ENCODE assay signal across 25 cellular contexts in genomic region chr19:49654581-49654980, GRCh38. TPM values are rescaled to one million over a fixed set of nuclear protein-coding genes. Genes with fewer than 3 reads are reported as not detected.
"Had no signal": no experiment of that assay in that cellular context is flagged by ENCODE, and none has a peak within 500 bp of the region (broad histone marks: within the 10 kb centered on the region; RNA-seq: fewer than 3 reads in every experiment).

No MANE protein-coding gene starts in this region.

- H2AFZ ChIP-seq: parathyroid adenoma had no signal

- H3K27me3 Mint-ChIP-seq: dendritic cell treated with granulocyte-macrophage colony-stimulating factor and Interleukin-4, amounts not matched to agents 40 ng/mL and 50 ng/mL, for 4 days; naive B cell; progenitor cell of endocrine pancreas; stimulated activated naive CD8-positive, alpha-beta T cell treated with anti-CD3 and anti-CD28 coated beads, Interleukin-15, amount 100 ng/mL, for 72 hours had no signal

- H3K9me3 ChIP-seq: esophagus squamous epithelium, mucosa of descending colon, right lobe of liver, suprapubic skin, transverse colon, vagina had no signal

- H3K4me1 ChIP-seq: parathyroid adenoma, right lobe of liver, suprapubic skin, transverse colon, vagina had no signal

- H3K9ac ChIP-seq: parathyroid adenoma had no signal

- H3K27ac Mint-ChIP-seq: dendritic cell treated with granulocyte-macrophage colony-stimulating factor and Interleukin-4, amounts not matched to agents 40 ng/mL and 50 ng/mL, for 4 days; mesothelial cell of epicardium; progenitor cell of endocrine pancreas had no signal

- H3K4me3 Mint-ChIP-seq: dendritic cell treated with granulocyte-macrophage colony-stimulating factor and Interleukin-4, amounts not matched to agents 40 ng/mL and 50 ng/mL, for 4 days; mesothelial cell of epicardium; stimulated activated naive CD8-positive, alpha-beta T cell treated with anti-CD3 and anti-CD28 coated beads, Interleukin-15, amount 100 ng/mL, for 72 hours had no signal

- H3K4me1 Mint-ChIP-seq: mesothelial cell of epicardium had no signal

- H3K27ac ChIP-seq: esophagus squamous epithelium, parathyroid adenoma, right lobe of liver, suprapubic skin, transverse colon, vagina had no signal

- H3K4me3 ChIP-seq: esophagus squamous epithelium, lung, mucosa of descending colon, right lobe of liver, suprapubic skin, transverse colon, vagina had no signal

- ATAC-seq: mucosa of descending colon; right lobe of liver; stimulated activated naive CD8-positive, alpha-beta T cell treated with anti-CD3 and anti-CD28 coated beads, Interleukin-15, amount 100 ng/mL, for 72 hours had no signal

- DNase-seq: central memory CD4-positive, alpha-beta T cell; effector memory CD4-positive, alpha-beta T cell; erythroblast; esophagus squamous epithelium; foreskin melanocyte; hypothalamus; mesenchymal stem cell; mucosa of descending colon; naive B cell; right lobe of liver; small intestine; stimulated activated CD4-positive, alpha-beta T cell treated with anti-CD3 and anti-CD28 coated beads, Interleukin-12 subunit alpha, Interleukin-12 subunit beta, amount 100 ng/mL, for 4 hours; stimulated activated CD4-positive, alpha-beta T cell treated with anti-CD3 and anti-CD28 coated beads, Interleukin-1b, Interleukin-23, amount 100 ng/mL, for 48 hours; stimulated activated CD4-positive, alpha-beta T cell treated with anti-CD3 and anti-CD28 coated beads, Interleukin-4, amount 100 ng/mL, for 1 hour; stimulated activated naive CD4-positive, alpha-beta T cell; stimulated activated naive CD8-positive, alpha-beta T cell treated with anti-CD3 and anti-CD28 coated beads, Interleukin-15, amount 100 ng/mL, for 72 hours; transverse colon had no signal

- H3K9me3 Mint-ChIP-seq: dendritic cell treated with granulocyte-macrophage colony-stimulating factor and Interleukin-4, amounts not matched to agents 40 ng/mL and 50 ng/mL, for 4 days; mesothelial cell of epicardium; naive B cell; stimulated activated naive CD8-positive, alpha-beta T cell treated with anti-CD3 and anti-CD28 coated beads, Interleukin-15, amount 100 ng/mL, for 72 hours had no signal

- H3K27me3 ChIP-seq: esophagus squamous epithelium, right lobe of liver, suprapubic skin, transverse colon, vagina had no signal

RNA-seq across cellular contexts. Expression of gene RRAS, which starts 14.6 kb away (rescaled TPM):
- polyA plus RNA-seq: neural cell had no signal
